Comparison of ENCODE assay signal across 26 cellular contexts in genomic region chr2:184523732-184524131, GRCh38.
"Had no signal": no experiment of that assay in that cellular context is flagged by ENCODE, and none has a peak within 500 bp of the region (broad histone marks: within the 10 kb centered on the region; RNA-seq: fewer than 3 reads in every experiment).

No MANE protein-coding gene starts in this region.

- H3K27ac ChIP-seq: adrenal gland, WERI-Rb-1 had no signal

- ATAC-seq: activated naive CD4-positive, alpha-beta T cell treated with anti-CD3 and anti-CD28 coated beads, Interleukin-2, amount 50 U/mL, for 72 hours; activated T-cell treated with anti-CD3 and anti-CD28 coated beads, Interleukin-2, amount 50 U/mL, for 72 hours; Panc1 had no signal

- H3K4me3 ChIP-seq: adrenal gland had no signal

- H3K27me3 ChIP-seq: adrenal gland had no signal

- H3K36me3 ChIP-seq: adrenal gland, WERI-Rb-1 had no signal

- DNase-seq: activated CD4-positive, alpha-beta memory T cell treated with anti-CD3 and anti-CD28 coated beads, Interleukin-2, amount 10 ng/mL, durations not matched to agents 7 days and 5 days; activated CD4-positive, alpha-beta T cell treated with anti-CD3 and anti-CD28 coated beads for 1 hour; activated CD4-positive, alpha-beta T cell treated with anti-CD3 and anti-CD28 coated beads for 48 hours; activated CD4-positive, CD25-positive, alpha-beta regulatory T cell; activated gamma-delta T cell treated with Interleukin-2 at 50 U/mL for 16 hours; activated naive CD4-positive, alpha-beta T cell treated with anti-CD3 and anti-CD28 coated beads for 36 hours; activated T-cell treated with anti-CD3 and anti-CD28 coated beads, Interleukin-2, amount 50 U/mL, for 1 hour; activated T-cell treated with anti-CD3 and anti-CD28 coated beads, Interleukin-2, amount 50 U/mL, for 72 hours; adrenal gland; caudate nucleus; Karpas-422; KBM-7; NCI-H1105; NCI-H1417 treated with DMSO at 0.1 percent for 48 hours; NCI-H187 treated with DMSO at 0.1 percent for 48 hours; NCI-H2081; NCI-H2171 treated with DMSO at 0.1 percent for 48 hours; NCI-H345; NCI-H524 treated with DMSO at 0.1 percent for 48 hours; SW 1271; T-helper 1 cell; T-helper 2 cell; T-helper 9 cell; WERI-Rb-1 had no signal

- H3K4me1 ChIP-seq: adrenal gland had no signal
